In the genomic region with DNA sequence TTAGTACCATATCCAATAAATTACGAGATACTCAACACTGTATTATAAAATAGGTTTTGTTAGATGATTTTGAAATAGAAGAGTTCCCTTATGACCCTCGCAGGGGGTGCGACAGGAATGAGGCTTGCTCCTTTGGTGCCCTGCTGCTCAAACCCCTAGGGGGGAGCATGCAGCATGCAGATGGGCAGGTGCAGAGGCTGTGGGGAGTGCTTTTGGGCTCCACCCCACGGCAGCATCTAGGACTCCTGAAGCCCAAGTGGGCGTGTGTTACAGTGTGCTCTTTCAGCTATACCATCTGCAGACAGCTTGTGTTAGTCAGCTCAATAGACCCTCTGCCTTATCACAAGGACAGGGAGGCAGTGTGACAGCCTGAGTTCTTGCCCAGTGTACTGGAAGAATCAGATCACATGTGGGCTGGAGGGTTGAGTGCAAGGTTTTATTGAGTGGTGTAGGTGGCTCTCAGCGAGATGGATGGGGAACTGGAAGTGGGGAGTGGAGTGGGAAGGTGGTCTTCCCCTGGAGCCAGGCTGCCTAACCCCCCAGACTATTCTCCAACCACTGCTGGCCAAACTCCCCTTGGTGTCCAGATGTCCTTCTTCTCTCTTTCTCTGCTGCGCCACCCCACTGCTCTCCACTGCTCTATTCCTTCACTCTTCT, we compare ENCODE assay signal across 8 cellular contexts. TPM values are rescaled to one million over a fixed set of nuclear protein-coding genes. Genes with fewer than 3 reads are reported as not detected.
DNase-seq lines count a peak whose midpoint lies in the region; ATAC-seq and TF ChIP-seq lines count a peak whose summit lies in the region.

No MANE protein-coding gene starts in this region.

- no peaks in the 10 kb centered on the region for H3K9me3 ChIP-seq in DND-41 (ENCODE audit: insufficient read depth, low read length, severe bottlenecking)
- no peaks in the 10 kb centered on the region for H3K9me3 ChIP-seq in Loucy (ENCODE audit: insufficient read depth, low read depth, low read length)
- H3K9me3 ChIP-seq in BE2C = no peaks in the 10 kb centered on the region

- H3K79me2 ChIP-seq in DND-41 (ENCODE audit: insufficient read depth, low read length) (no peaks in the 10 kb centered on the region), Loucy (ENCODE audit: insufficient read depth, low read length) (no peaks in the 10 kb centered on the region)

- no peaks in the 10 kb centered on the region for H3F3A ChIP-seq in Loucy (ENCODE audit: low read depth)

- H3K4me3 ChIP-seq in DND-41 (ENCODE audit: low read depth in 1 of 2, low read length in 2 of 2) (no peak overlapping the region), Loucy (ENCODE audit: low read length, poor library complexity, severe bottlenecking) (no peak overlapping the region), BE2C (ENCODE audit: low read depth, low read length) (no peak overlapping the region)

- no peak overlapping the region for H3K27ac ChIP-seq in DND-41 (ENCODE audit: low read length)

- in situ Hi-C loops in ACHN (cut with HindIII; ENCODE audit: low pct_ligation_motif_present, low pct_unique_long_range_greater_than_20kb, low sequenced_read_pairs) = no loop called here

- H3K4me1 ChIP-seq in DND-41 (ENCODE audit: insufficient read depth, low read length) (peaks cover 6% of the 10 kb centered on the region; the same call in 1 of the 2 replicates), Loucy (ENCODE audit: insufficient read depth, low read length, poor library complexity, severe bottlenecking) (peaks cover 21% of the 10 kb centered on the region), BE2C (no peaks in the 10 kb centered on the region)

- H3K27me3 ChIP-seq in DND-41 (ENCODE audit: insufficient read depth, low read length, poor library complexity) = no peaks in the 10 kb centered on the region
- H3K27me3 ChIP-seq in Loucy (ENCODE audit: insufficient read depth, low read length, poor library complexity, severe bottlenecking) = no peaks in the 10 kb centered on the region
- H3K27me3 ChIP-seq in BE2C = no peaks in the 10 kb centered on the region

- peaks cover 3% of the 10 kb centered on the region for H3K27me3 Mint-ChIP-seq in endothelial cell (ENCODE audit: unreplicated experiment)

- H3K4me2 ChIP-seq in DND-41 (ENCODE audit: insufficient read depth, low read length) (no peak overlapping the region), Loucy (ENCODE audit: low read depth, low read length, poor library complexity, severe bottlenecking) (no peak overlapping the region)

- ATAC-seq in DND-41 (ENCODE audit: insufficient read depth, low read depth) = peak; percentile 90
- peak; percentile 86 for ATAC-seq in GM19328 (IDR thresholded peaks at IDR 0.05; ENCODE audit: unreplicated experiment)
- no peak for ATAC-seq in HG03039 (IDR thresholded peaks at IDR 0.05; ENCODE audit: unreplicated experiment)

- H4K20me1 ChIP-seq in DND-41 (ENCODE audit: insufficient read depth, low read length) (no peaks in the 10 kb centered on the region), Loucy (ENCODE audit: insufficient read depth, low read length, poor library complexity, severe bottlenecking) (no peaks in the 10 kb centered on the region)

- H3K9ac ChIP-seq in DND-41 (ENCODE audit: low read depth, low read length) = no peak overlapping the region
- H3K9ac ChIP-seq in Loucy (ENCODE audit: low read depth, low read length, poor library complexity, severe bottlenecking) = no peak overlapping the region

- no peak overlapping the region for H3K4me3 Mint-ChIP-seq in endothelial cell (ENCODE audit: unreplicated experiment)

- TF ChIP-seq CTCF in DND-41 (IDR thresholded peaks at IDR 0.05; ENCODE audit: borderline replicate concordance, extremely low read depth, low read length, poor library complexity, severe bottlenecking) = peak; percentile 43
- TF ChIP-seq CTCF in Loucy (conservative IDR thresholded peaks at IDR 0.05; ENCODE audit: low read length) = no peak
- no peak for TF ChIP-seq CTCF in BE2C (IDR thresholded peaks at IDR 0.05; ENCODE audit: low read depth, low read length)
- TF ChIP-seq CTCF in endothelial cell (IDR thresholded peaks at IDR 0.05; ENCODE audit: unreplicated experiment) = no peak

- DNase-seq in DND-41 (peak; percentile 65), iPS-NIHi7 (ENCODE audit: extremely low spot score) (peak; percentile 24), ACHN (no peak), BE2C (no peak), endothelial cell (ENCODE audit: low spot score) (no peak)

- no peaks in the 10 kb centered on the region for H3K36me3 Mint-ChIP-seq in endothelial cell (ENCODE audit: low read depth, unreplicated experiment)

- H3K27ac Mint-ChIP-seq in endothelial cell (ENCODE audit: unreplicated experiment) = no peak overlapping the region

- no peaks in the 10 kb centered on the region for H3K9me2 ChIP-seq in Loucy (replicated peaks; ENCODE audit: low read depth, low read length)

- H3K9me3 Mint-ChIP-seq in endothelial cell (ENCODE audit: unreplicated experiment) = no peaks in the 10 kb centered on the region

- H3K36me3 ChIP-seq in DND-41 (ENCODE audit: insufficient read depth, low read length) (no peaks in the 10 kb centered on the region), Loucy (ENCODE audit: insufficient read depth, low read length) (no peaks in the 10 kb centered on the region), BE2C (no peaks in the 10 kb centered on the region)

- H3K4me1 Mint-ChIP-seq in endothelial cell (ENCODE audit: unreplicated experiment) = peaks cover 23% of the 10 kb centered on the region

- H2AFZ ChIP-seq in DND-41 (ENCODE audit: low read depth, low read length) = no peak overlapping the region
- H2AFZ ChIP-seq in Loucy (ENCODE audit: low read length) = 0 out of 2 replicates have a peak overlapping the region, but pooled peaks have one; percentile 17

RNA-seq across cellular contexts. Expression of a gene that starts 3.1 kb away (rescaled TPM):
- 1.5 TPM for polyA plus RNA-seq in BE2C (2012; ENCODE audit: insufficient read depth, insufficient read length, low read depth)
- total RNA-seq in endothelial cell (ENCODE audit: unreplicated experiment) = 35.7 TPM

RNA-seq across cellular contexts. Expression of a gene that starts 54.0 kb away (rescaled TPM):
- 0.23 TPM for polyA plus RNA-seq in BE2C (2012; ENCODE audit: insufficient read depth, insufficient read length, low read depth)
- total RNA-seq in endothelial cell (ENCODE audit: unreplicated experiment) = 0.05 TPM

Comparison
In these comparisons a context has a peak if more than half of its experiments do, and no peak if none do; other contexts are left out.
1. DNase-seq: peak in DND-41 (single experiment) and iPS-NIHi7 (single experiment); none in ACHN (single experiment), BE2C (single experiment) and endothelial cell (single experiment).